In genomic region chr14:30980106-30980704, GRCh38 we compare ENCODE assay signal across 8 cellular contexts. TPM values are rescaled to one million over a fixed set of nuclear protein-coding genes. Genes with fewer than 3 reads are reported as not detected.
A peak's percentile ranks its signal among the peaks of the same experiment; 100 is the strongest.
DNase-seq lines count a peak whose midpoint lies in the region; ATAC-seq, FAIRE-seq and TF ChIP-seq lines count a peak whose summit lies in the region.
"Not testable (repeated sequence)": the region's sequence is repeated elsewhere in the genome, so short reads cannot be mapped to it uniquely, and the experiment has no call there.

No MANE protein-coding gene starts in this region.

- DNase-seq in NCI-H2107 treated with DMSO at 0.1 percent for 48 hours (lab: John Stamatoyannopoulos, UW; ENCODE audit: unreplicated experiment) (peak; percentile 36), T-cell (peak in 22 of 34 experiments; percentile 1 to 58 (median 24)), astrocyte of the cerebellum (ENCODE audit: low read depth) (peak; percentile 70), glomerular visceral epithelial cell (ENCODE audit: extremely low spot score) (peak; percentile 70), non-pigmented ciliary epithelial cell (ENCODE audit: low read depth) (peak; percentile 52)
- not testable (repeated sequence) for DNase-seq in transverse colon

- in situ Hi-C loops in astrocyte of the cerebellum (cut with HindIII; ENCODE audit: low sequenced_read_pairs), result not testable (repeated sequence)
- in situ Hi-C loops in transverse colon (cut with MboI; ENCODE audit: low pct_ligation_motif_present in 1 of 4, low pct_unique_long_range_greater_than_20kb in 1 of 4, low sequenced_read_pairs in 3 of 4), result loop anchor here (5.0 to 25.0 kb wide), 4 partner anchors 92 to 382 kb away; no protein-coding TSS in a partner anchor

- ATAC-seq in HG03060 (IDR thresholded peaks at IDR 0.05; ENCODE audit: low read depth, unreplicated experiment) (peak; percentile 48), T-cell (replicated peaks in 1 of 4) (peak; percentile 66 to 80 (median 74))

- H3K36me3 Mint-ChIP-seq in T-cell, result not testable (repeated sequence)

- peak; percentile 50 for TF ChIP-seq CTCF in astrocyte of the cerebellum (IDR thresholded peaks at IDR 0.05; ENCODE audit: low read depth, low read length, missing control alignments)
- TF ChIP-seq CTCF in transverse colon (IDR thresholded peaks at IDR 0.05), result peak; percentile 53 to 62 (median 56)

- CTCF ChIA-PET in T-cell (lab: Charles Lee), result interaction anchor here (0.6 to 1.2 kb wide), 3 partner anchors 13 to 102 kb away, joined by 3 to 5 read pairs (median 4); no protein-coding TSS in a partner anchor

- peak; percentile 93 for FAIRE-seq in G401.6 (lab: Jason Lieb, UNC)

- H3K27ac ChIP-seq in transverse colon, result peak overlapping the region in 2 of 4 donors; percentile 8 to 20

- H3K36me3 ChIP-seq in transverse colon, result not testable (repeated sequence)

- H3K27me3 ChIP-seq in transverse colon, result not testable (repeated sequence)

- H3K4me3 Mint-ChIP-seq in T-cell, result not testable (repeated sequence)

- H3K4me1 Mint-ChIP-seq in T-cell, result peaks cover 28 to 35% (median 33%) of the 10 kb centered on the region in 3 donors

- not testable (repeated sequence) for H3K9me3 ChIP-seq in transverse colon

- POLR2A ChIA-PET in T-cell (lab: Charles Lee), result interaction anchor here in 1 of 2 donors (0.6 kb wide), 1 partner anchor 129 kb away, joined by 3 read pairs; no protein-coding TSS in a partner anchor

- not testable (repeated sequence) for H3K27me3 Mint-ChIP-seq in T-cell

- intact Hi-C loops in transverse colon (cut with DNase I; ENCODE audit: low total_unique reads), result loop anchor here (5.0 kb wide), 1 partner anchor 102 kb away; no protein-coding TSS in a partner anchor

- not testable (repeated sequence) for H3K9me3 Mint-ChIP-seq in T-cell

- 57 to 65% methylated on average over 7 to 13 of the region's 13 CpGs for WGBS in transverse colon (ENCODE audit: low coverage in 1 of 2), 2 donors

- H3K4me3 ChIP-seq in astrocyte of the cerebellum (ENCODE audit: low read depth, low read length); transverse colon: not testable (repeated sequence)

- TF ChIP-seq POLR2A in transverse colon (IDR thresholded peaks at IDR 0.05), result not testable (repeated sequence)

- H3K4me1 ChIP-seq in transverse colon, result peaks cover 6 to 33% (median 18%) of the 10 kb centered on the region in 4 donors

- not testable (repeated sequence) for TF ChIP-seq EP300 in transverse colon (IDR thresholded peaks at IDR 0.05; ENCODE audit: low read depth)

- peak overlapping the region in 1 of 2 donors; percentile 39 for H3K27ac Mint-ChIP-seq in T-cell

RNA-seq across cellular contexts. Expression of gene AP4S1, which starts 45.2 kb away (rescaled TPM):
- 10 to 100 TPM; 12.7 to 16.5 (median 14.7) TPM for total RNA-seq in T-cell
- total RNA-seq in transverse colon, result 1 to 10 TPM in 3 of 4 donors, under 1 TPM in 1; 0.60 to 9.8 (median 4.6) TPM

RNA-seq across cellular contexts. Expression of gene STRN3, which starts 46.0 kb away (rescaled TPM):
- total RNA-seq in T-cell (10 to 100 TPM; 18.4 to 31.4 (median 21.5) TPM), transverse colon (10 to 100 TPM; 42.3 to 57.5 (median 51.5) TPM)
